16 cellular contexts compared by ENCODE assay signal in genomic region chr1:42951588-42951987, GRCh38. TPM values are rescaled to one million over a fixed set of nuclear protein-coding genes. Genes with fewer than 3 reads are reported as not detected.
DNase-seq lines count a peak whose midpoint lies in the region; ATAC-seq, FAIRE-seq and TF ChIP-seq lines count a peak whose summit lies in the region.
"Had no signal": no experiment of that assay in that cellular context is flagged by ENCODE, and none has a peak within 500 bp of the region (broad histone marks: within the 10 kb centered on the region; RNA-seq: fewer than 3 reads in every experiment).

No MANE protein-coding gene starts in this region.

- H3K36me3 ChIP-seq in left ventricle myocardium inferior (no peaks in the 10 kb centered on the region), heart right ventricle (peaks cover 0 to 10% (median 0%) of the 10 kb centered on the region in 9 donors), keratinocyte (ENCODE audit: control insufficient read depth in 2 of 2, extremely low read depth in 1 of 2, insufficient read depth in 2 of 2, low read length in 2 of 2) (peaks cover 37 to 55% of the 10 kb centered on the region in 2 experiments), A673 (ENCODE audit: insufficient read depth, low read length, poor library complexity, severe bottlenecking) (peaks cover 7% of the 10 kb centered on the region)
- H3K36me3 ChIP-seq: prostate gland, stomach had no signal

- H3K27me3 ChIP-seq in left ventricle myocardium inferior (ENCODE audit: low read depth) (no peaks in the 10 kb centered on the region), heart right ventricle (no peaks in the 10 kb centered on the region), keratinocyte (ENCODE audit: control insufficient read depth, extremely low read depth, insufficient read depth, low read length) (no peaks in the 10 kb centered on the region), A673 (replicated peaks; ENCODE audit: insufficient read depth, low read depth, low read length, poor library complexity) (no peaks in the 10 kb centered on the region)
- H3K27me3 ChIP-seq: BE2C, esophagus muscularis mucosa, stomach had no signal

- no peak overlapping the region for H3K4me3 ChIP-seq in left ventricle myocardium inferior
- no peak overlapping the region for H3K4me3 ChIP-seq in heart right ventricle
- H3K4me3 ChIP-seq in keratinocyte (ENCODE audit: control insufficient read depth in 2 of 3, extremely low read depth in 1 of 3, insufficient read depth in 2 of 3, low read depth in 1 of 3, low read length in 3 of 3): no peak overlapping the region
- no peak overlapping the region for H3K4me3 ChIP-seq in A673 (ENCODE audit: low read depth, low read length, poor library complexity, severe bottlenecking)
- H3K4me3 ChIP-seq: esophagus muscularis mucosa, prostate gland, stomach had no signal

- peaks cover 7% of the 10 kb centered on the region for H3K9me1 ChIP-seq in keratinocyte (ENCODE audit: control insufficient read depth, extremely low read depth, insufficient read depth, low read length)

- H3K4me1 Mint-ChIP-seq in T-helper 2 cell treated with Interferon-gamma antibody and Interleukin-4, amounts not matched to agents 5 μg/mL and 100 μg/mL, for 36 hours (ENCODE audit: low read depth): peaks cover 77% of the 10 kb centered on the region

- CTCF ChIA-PET in A673 (lab: Charles Lee): no interaction called here

- 98 to 100% methylated on average over 1 of the region's 1 CpG for WGBS in heart right ventricle, 2 donors

- peak overlapping the region; percentile 63 for H3K27ac ChIP-seq in left ventricle myocardium inferior (replicated peaks)
- H3K27ac ChIP-seq in heart right ventricle: peak overlapping the region in 1 of 10 donors; percentile 72
- peak overlapping the region; percentile 4 for H3K27ac ChIP-seq in keratinocyte (ENCODE audit: control insufficient read depth, insufficient read depth, low read length)
- peak overlapping the region; percentile 95 for H3K27ac ChIP-seq in temporal lobe (ENCODE audit: low read depth, low read length)
- H3K27ac ChIP-seq in A673 (ENCODE audit: low read depth, low read length, poor library complexity, severe bottlenecking): no peak overlapping the region
- H3K27ac ChIP-seq: esophagus muscularis mucosa, prostate gland had no signal

- H3K4me3 Mint-ChIP-seq in T-helper 2 cell treated with Interferon-gamma antibody and Interleukin-4, amounts not matched to agents 5 μg/mL and 100 μg/mL, for 36 hours: peak overlapping the region; percentile 79

- intact Hi-C loops in left ventricle myocardium inferior (cut with micrococcal nuclease) (no loop called here), heart right ventricle (cut with DNase I) (no loop called here), A673 (cut with micrococcal nuclease; ENCODE audit: unreplicated experiment) (no loop called here)

- peaks cover 38% of the 10 kb centered on the region for H4K20me1 ChIP-seq in keratinocyte (ENCODE audit: control insufficient read depth, extremely low read depth, insufficient read depth, low read length)

- TF ChIP-seq CTCF in left ventricle myocardium inferior (IDR thresholded peaks at IDR 0.05; ENCODE audit: borderline replicate concordance) (no peak), heart right ventricle (IDR thresholded peaks at IDR 0.05) (no peak), keratinocyte (optimal IDR thresholded peaks at IDR 0.05 in 1 of 3, IDR thresholded peaks at IDR 0.05 in 1 of 3, conservative IDR thresholded peaks at IDR 0.05 in 1 of 3; ENCODE audit: extremely low read depth in 1 of 3, insufficient read depth in 2 of 3, low read length in 3 of 3) (no peak), A673 (conservative IDR thresholded peaks at IDR 0.05; ENCODE audit: low read depth, low read length) (no peak)

- peaks cover 72% of the 10 kb centered on the region for H3K36me3 Mint-ChIP-seq in T-helper 2 cell treated with Interferon-gamma antibody and Interleukin-4, amounts not matched to agents 5 μg/mL and 100 μg/mL, for 36 hours (ENCODE audit: low read depth)

- H2AFZ ChIP-seq in keratinocyte (ENCODE audit: control insufficient read depth, low read length): no peak overlapping the region

- peak; percentile 57 for FAIRE-seq in keratinocyte (lab: Jason Lieb, UNC)
- FAIRE-seq: TTC549 had no signal

- H3K4me2 ChIP-seq in keratinocyte (ENCODE audit: control insufficient read depth, extremely low read depth, insufficient read depth, low read depth, low read length): peak overlapping the region; percentile 74

- ATAC-seq in heart right ventricle (no peak), GM18519 (IDR thresholded peaks at IDR 0.05; ENCODE audit: low FRiP score, unreplicated experiment) (no peak)

- H3K9me3 ChIP-seq in left ventricle myocardium inferior (replicated peaks): no peaks in the 10 kb centered on the region
- H3K9me3 ChIP-seq in heart right ventricle: no peaks in the 10 kb centered on the region
- H3K9me3 ChIP-seq in keratinocyte (ENCODE audit: control insufficient read depth, low read depth, low read length): no peaks in the 10 kb centered on the region
- no peaks in the 10 kb centered on the region for H3K9me3 ChIP-seq in A673 (ENCODE audit: low read depth, low read length, poor library complexity, severe bottlenecking)
- H3K9me3 ChIP-seq: BE2C, esophagus muscularis mucosa, prostate gland, stomach had no signal

- no TSS peak for BruUV-seq in A673 (replicated peaks; lab: Mats Ljungman, UMichigan)

- no peak for DNase-seq in left ventricle myocardium inferior
- DNase-seq in heart right ventricle: no peak
- no peak for DNase-seq in T-helper 2 cell treated with Interferon-gamma antibody and Interleukin-4, amounts not matched to agents 5 μg/mL and 100 μg/mL, for 36 hours (ENCODE audit: low spot score)
- DNase-seq in keratinocyte (ENCODE audit: low read depth, low spot score): no peak
- DNase-seq in HCEC 1CT: no peak
- DNase-seq in A673 (ENCODE audit: low spot score): no peak
- DNase-seq: BE2C, GF-D8, hippocampal formation, NCI-H2227 treated with DMSO at 0.1 percent for 48 hours, stomach had no signal

- dilution Hi-C loops in keratinocyte (cut with MboI; ENCODE audit: extremely low pct_ligation_motif_present, low sequenced_read_pairs): no loop called here

- H3K27ac Mint-ChIP-seq in T-helper 2 cell treated with Interferon-gamma antibody and Interleukin-4, amounts not matched to agents 5 μg/mL and 100 μg/mL, for 36 hours: peak overlapping the region; percentile 85

- no peaks in the 10 kb centered on the region for H3K9me3 Mint-ChIP-seq in T-helper 2 cell treated with Interferon-gamma antibody and Interleukin-4, amounts not matched to agents 5 μg/mL and 100 μg/mL, for 36 hours

- no peak overlapping the region for H3K9ac ChIP-seq in keratinocyte (ENCODE audit: control insufficient read depth, extremely low read depth, insufficient read depth, low read length)

- POLR2A ChIA-PET in A673 (lab: Charles Lee; ENCODE audit: low non-redundant PET): no interaction called here

- H3K4me1 ChIP-seq in left ventricle myocardium inferior (peaks cover 77% of the 10 kb centered on the region), heart right ventricle (peaks cover 13 to 71% (median 44%) of the 10 kb centered on the region in 9 donors), keratinocyte (ENCODE audit: control insufficient read depth, extremely low read depth, insufficient read depth, low read length) (peaks cover 90% of the 10 kb centered on the region), A673 (ENCODE audit: insufficient read depth, low read length, poor library complexity, severe bottlenecking) (no peaks in the 10 kb centered on the region)

- H3K79me2 ChIP-seq in keratinocyte (ENCODE audit: control insufficient read depth, insufficient read depth, low read length): peaks cover 92% of the 10 kb centered on the region

- no peaks in the 10 kb centered on the region for H3K27me3 Mint-ChIP-seq in T-helper 2 cell treated with Interferon-gamma antibody and Interleukin-4, amounts not matched to agents 5 μg/mL and 100 μg/mL, for 36 hours (ENCODE audit: low read depth)

RNA-seq across cellular contexts. Expression of gene SLC2A1, which starts 7.1 kb away (rescaled TPM):
- total RNA-seq in left ventricle myocardium inferior: 54.9 TPM
- total RNA-seq in heart right ventricle: 10 to 100 TPM in 9 of 10 donors, 1 to 10 TPM in 1; 8.2 to 63.7 (median 28.9) TPM
- polyA plus RNA-seq in heart right ventricle: 10 to 100 TPM in 1 of 2 donors, 1 to 10 TPM in 1; 6.7 to 98.7 TPM
- 580 to 1,115 TPM (median 689 TPM) in 3 replicates for polyA plus RNA-seq in keratinocyte
- 202 TPM for polyA plus RNA-seq in keratinocyte (2011; ENCODE audit: low read depth)
- 275 and 321 TPM in 2 replicates for polyA plus RNA-seq in keratinocyte (2011; cell fraction: cytosol; rRNA removed)
- polyA plus RNA-seq in keratinocyte (2011; cell fraction: nucleus; rRNA removed): 1,814 and 2,318 TPM in 2 replicates
- polyA plus RNA-seq in keratinocyte (2012; ENCODE audit: low replicate concordance): 844 and 1,046 TPM in 2 replicates
- 817 to 1,377 TPM (median 1,072 TPM) in 3 replicates for polyA minus RNA-seq in keratinocyte
- polyA minus RNA-seq in keratinocyte (2011; cell fraction: cytosol; rRNA and poly(A)+ RNA removed): 724 TPM
- polyA minus RNA-seq in keratinocyte (2011; cell fraction: nucleus; rRNA and poly(A)+ RNA removed): 1,644 and 2,001 TPM in 2 replicates
- total RNA-seq in temporal lobe: 44.0 TPM
- total RNA-seq in A673 (2021): 36.7 and 43.2 TPM in 2 replicates
